Comparison of ENCODE assay signal across 8 cellular contexts in the genomic region with DNA sequence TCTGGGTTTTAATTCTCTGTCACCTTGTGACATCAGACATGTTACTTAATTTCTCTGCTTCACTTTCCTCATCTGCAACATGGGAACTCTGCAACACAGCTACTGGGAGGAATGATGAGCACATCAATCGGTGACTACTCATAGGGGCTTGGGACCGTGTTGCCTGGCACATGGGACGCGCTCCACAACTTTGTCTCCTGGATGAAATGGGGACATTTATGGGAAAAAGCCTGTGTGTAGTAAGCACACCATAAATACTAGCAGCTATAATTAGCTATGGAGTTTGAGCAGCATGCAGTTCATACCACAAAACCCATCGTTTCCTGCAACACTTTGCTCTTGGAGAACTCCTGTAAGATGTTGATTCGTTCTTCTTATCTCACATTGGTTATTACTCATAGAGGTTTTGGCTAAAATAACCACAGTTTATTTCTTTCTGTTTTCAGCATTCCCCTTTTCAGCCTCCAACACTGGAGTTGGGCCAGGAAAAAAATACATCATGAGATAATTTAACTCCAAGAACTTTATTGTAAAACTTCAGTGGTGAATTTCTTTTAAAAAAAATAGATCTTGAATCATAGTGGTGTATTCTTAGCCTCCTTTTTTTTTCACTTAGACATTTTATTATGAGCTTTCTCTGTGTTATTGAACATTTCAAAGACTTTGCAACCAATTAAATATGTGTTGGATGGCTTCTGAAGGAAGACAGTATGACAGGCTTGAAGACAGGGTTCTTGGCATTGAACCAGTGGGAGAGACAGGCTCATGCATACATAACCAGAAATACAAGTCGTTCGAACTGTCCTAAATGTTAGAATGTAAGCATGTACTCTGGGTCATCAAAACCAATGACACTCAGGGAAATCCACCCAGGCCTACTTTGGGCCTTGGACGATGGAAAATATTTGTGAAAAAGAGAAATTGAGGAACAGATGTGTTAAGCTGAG.
A peak's percentile ranks its signal among the peaks of the same experiment; 100 is the strongest.
DNase-seq lines count a peak whose midpoint lies in the region; ATAC-seq and TF ChIP-seq lines count a peak whose summit lies in the region.

No MANE protein-coding gene starts in this region.

- no peaks in the 10 kb centered on the region for H3K9me3 ChIP-seq in CD8-positive, alpha-beta memory T cell (ENCODE audit: low read length)
- H3K9me3 ChIP-seq in heart left ventricle = peaks cover 0 to 6% (median 0%) of the 10 kb centered on the region in 12 donors

- H3K4me1 Mint-ChIP-seq in CD8-positive, alpha-beta memory T cell = peaks cover 96 to 100% (median 100%) of the 10 kb centered on the region in 3 donors
- no peaks in the 10 kb centered on the region for H3K4me1 Mint-ChIP-seq in endothelial cell (ENCODE audit: unreplicated experiment)

- H3K27me3 ChIP-seq in CD8-positive, alpha-beta memory T cell (ENCODE audit: insufficient read depth, low read length, poor library complexity, severe bottlenecking) = no peaks in the 10 kb centered on the region
- no peaks in the 10 kb centered on the region for H3K27me3 ChIP-seq in heart left ventricle

- DNase-seq in CD8-positive, alpha-beta memory T cell = peak in 3 of 5 donors; percentile 68 to 78 (median 72)
- DNase-seq in activated CD4-positive, CD25-positive, alpha-beta regulatory T cell treated with anti-CD3 and anti-CD28 coated beads, Interleukin-2, amount 50 U/mL, for 72 hours = peak; percentile 29
- peak in 1 of 5 donors; percentile 32 for DNase-seq in heart left ventricle
- no peak for DNase-seq in stimulated activated naive CD8-positive, alpha-beta T cell treated with anti-CD3 and anti-CD28 coated beads, Interleukin-15, Interleukin-2, amounts not matched to agents 100 U/mL and 50 U/mL, for 24 hours
- DNase-seq in NCI-H146 treated with DMSO at 0.1 percent for 48 hours (lab: John Stamatoyannopoulos, UW; ENCODE audit: unreplicated experiment) = no peak
- DNase-seq in endothelial cell (ENCODE audit: low spot score) = no peak

- peaks cover 7 to 13% (median 12%) of the 10 kb centered on the region in 3 donors for H3K36me3 Mint-ChIP-seq in CD8-positive, alpha-beta memory T cell
- peaks cover 33% of the 10 kb centered on the region for H3K36me3 Mint-ChIP-seq in endothelial cell (ENCODE audit: low read depth, unreplicated experiment)

- H3K36me3 ChIP-seq in CD8-positive, alpha-beta memory T cell (ENCODE audit: insufficient read depth, low read length) = no peaks in the 10 kb centered on the region
- peaks cover 0 to 12% (median under 1%) of the 10 kb centered on the region in 9 donors for H3K36me3 ChIP-seq in heart left ventricle

- H3K27ac ChIP-seq in CD8-positive, alpha-beta memory T cell (ENCODE audit: low read depth, low read length) = peak overlapping the region; percentile 60
- peak overlapping the region in 8 of 12 donors; percentile 4 to 80 (median 64) for H3K27ac ChIP-seq in heart left ventricle

- no peak for TF ChIP-seq POLR2A in heart left ventricle (IDR thresholded peaks at IDR 0.05)

- CTCF ChIA-PET in CD8-positive, alpha-beta memory T cell (lab: Charles Lee) = interaction anchor here (0.7 to 2.7 kb wide), 14 partner anchors 9 to 126 kb away, joined by 3 to 8 read pairs (median 4); no protein-coding TSS in a partner anchor

- intact Hi-C loops in heart left ventricle (cut with DNase I) = loop anchor here in 1 of 10 donors (5.0 kb wide), 1 partner anchor 101 kb away; no protein-coding TSS in a partner anchor

- H3K4me3 ChIP-seq in CD8-positive, alpha-beta memory T cell (ENCODE audit: low read length) = peak overlapping the region; percentile 55
- peak overlapping the region in 1 of 12 donors; percentile 2 for H3K4me3 ChIP-seq in heart left ventricle

- peak overlapping the region; percentile 48 to 86 (median 73) for H3K4me3 Mint-ChIP-seq in CD8-positive, alpha-beta memory T cell
- H3K4me3 Mint-ChIP-seq in endothelial cell (ENCODE audit: unreplicated experiment) = no peak overlapping the region

- ATAC-seq in HG03175 (IDR thresholded peaks at IDR 0.05; ENCODE audit: unreplicated experiment) (peak; percentile 37), heart left ventricle (peak in 3 of 4 donors; percentile 68 to 83 (median 75)), HG03097 (IDR thresholded peaks at IDR 0.05; ENCODE audit: low FRiP score, unreplicated experiment) (no peak)
- peak; percentile 70 for ATAC-seq in stimulated activated naive CD8-positive, alpha-beta T cell treated with anti-CD3 and anti-CD28 coated beads, Interleukin-15, Interleukin-2, amounts not matched to agents 100 U/mL and 50 U/mL, for 24 hours

- WGBS in heart left ventricle, 4 donors = 48 to 52% (median 52%) methylated on average over 9 of the region's 9 CpGs

- TF ChIP-seq CTCF in heart left ventricle (IDR thresholded peaks at IDR 0.05) (no peak), endothelial cell (IDR thresholded peaks at IDR 0.05; ENCODE audit: unreplicated experiment) (no peak)

- peaks cover 99% of the 10 kb centered on the region for H3K4me1 ChIP-seq in CD8-positive, alpha-beta memory T cell (ENCODE audit: insufficient read depth, low read length)
- peaks cover 0 to 83% (median 22%) of the 10 kb centered on the region in 12 donors for H3K4me1 ChIP-seq in heart left ventricle

- H3K9me3 Mint-ChIP-seq in CD8-positive, alpha-beta memory T cell = peaks cover 0 to 2% (median 0%) of the 10 kb centered on the region in 5 donors
- no peaks in the 10 kb centered on the region for H3K9me3 Mint-ChIP-seq in endothelial cell (ENCODE audit: unreplicated experiment)

- peak overlapping the region; percentile 77 to 99 (median 90) for H3K27ac Mint-ChIP-seq in CD8-positive, alpha-beta memory T cell
- no peak overlapping the region for H3K27ac Mint-ChIP-seq in endothelial cell (ENCODE audit: unreplicated experiment)

- POLR2A ChIA-PET in CD8-positive, alpha-beta memory T cell (lab: Charles Lee) = interaction anchor here (0.9 to 2.9 kb wide), 6 partner anchors 9 to 464 kb away, joined by 4 to 21 read pairs (median 6); a partner anchor contains a TSS

- H3K27me3 Mint-ChIP-seq in CD8-positive, alpha-beta memory T cell = no peaks in the 10 kb centered on the region
- H3K27me3 Mint-ChIP-seq in endothelial cell (ENCODE audit: unreplicated experiment) = peaks cover 2% of the 10 kb centered on the region

Comparison
In these comparisons a context has a peak if more than half of its experiments do, and no peak if none do; other contexts are left out.
1. DNase-seq: peak in CD8-positive, alpha-beta memory T cell (3 of 5) and activated CD4-positive, CD25-positive, alpha-beta regulatory T cell treated with anti-CD3 and anti-CD28 coated beads, Interleukin-2, amount 50 U/mL, for 72 hours (single experiment); none in stimulated activated naive CD8-positive, alpha-beta T cell treated with anti-CD3 and anti-CD28 coated beads, Interleukin-15, Interleukin-2, amounts not matched to agents 100 U/mL and 50 U/mL, for 24 hours (single experiment), NCI-H146 treated with DMSO at 0.1 percent for 48 hours (single experiment) and endothelial cell (single experiment).